9 cellular contexts compared by ENCODE assay signal in the genomic region with DNA sequence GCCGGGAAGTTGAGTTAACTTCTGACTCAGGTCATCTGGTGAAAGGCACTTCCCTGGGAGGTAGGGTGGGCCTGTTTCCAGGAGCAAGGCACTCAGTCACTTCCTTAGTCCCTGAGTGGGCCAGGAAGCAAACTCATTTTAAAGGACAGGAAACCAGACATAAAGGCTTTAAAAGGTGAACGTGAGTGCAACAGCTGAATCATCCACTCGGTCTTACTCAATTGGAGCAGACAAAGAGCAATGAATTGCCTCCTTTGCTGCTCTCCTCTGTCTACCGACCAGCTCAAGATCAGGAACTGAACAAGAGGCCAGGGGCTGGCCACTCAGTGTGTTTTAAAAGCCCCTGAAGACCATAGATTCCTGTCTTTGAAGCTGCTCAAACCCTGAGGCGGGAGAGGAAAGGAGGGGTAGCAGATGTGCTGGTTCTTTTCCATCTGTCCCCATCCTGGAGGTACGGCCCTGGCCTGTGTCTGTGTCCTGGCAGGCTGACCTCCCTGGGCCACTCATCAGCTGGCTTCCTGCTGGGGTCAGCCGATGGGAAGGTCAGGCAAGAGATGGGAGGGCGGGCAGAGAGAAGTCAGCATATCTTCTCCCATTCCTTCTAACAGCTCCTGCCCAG.
DNase-seq lines count a peak whose midpoint lies in the region; ATAC-seq and TF ChIP-seq lines count a peak whose summit lies in the region.
"Had no signal": no experiment of that assay in that cellular context is flagged by ENCODE, and none has a peak within 500 bp of the region (broad histone marks: within the 10 kb centered on the region; RNA-seq: fewer than 3 reads in every experiment).

No MANE protein-coding gene starts in this region.

- H3K36me3 ChIP-seq in WERI-Rb-1 = peaks cover 9% of the 10 kb centered on the region; the same call in 1 of the 2 replicates

- no peaks in the 10 kb centered on the region for H3K36me3 Mint-ChIP-seq in central memory CD8-positive, alpha-beta T cell (ENCODE audit: insufficient read depth)
- H3K36me3 Mint-ChIP-seq in mesothelial cell of epicardium = no peaks in the 10 kb centered on the region

- no peak overlapping the region for H3K27ac ChIP-seq in WERI-Rb-1
- H3K27ac ChIP-seq: KMS-11 had no signal

- H3K4me3 Mint-ChIP-seq in central memory CD8-positive, alpha-beta T cell = no peak overlapping the region
- no peak overlapping the region for H3K4me3 Mint-ChIP-seq in mesothelial cell of epicardium

- H3K9me3 ChIP-seq in WERI-Rb-1 (ENCODE audit: severe bottlenecking) = no peaks in the 10 kb centered on the region

- no peaks in the 10 kb centered on the region for H3K9me3 Mint-ChIP-seq in central memory CD8-positive, alpha-beta T cell
- no peaks in the 10 kb centered on the region for H3K9me3 Mint-ChIP-seq in mesothelial cell of epicardium

- H3K4me3 ChIP-seq in WERI-Rb-1 (ENCODE audit: low read depth, low read length) = no peak overlapping the region

- peak overlapping the region; percentile 66 for H3K27ac Mint-ChIP-seq in central memory CD8-positive, alpha-beta T cell (ENCODE audit: low read depth)
- peak overlapping the region; percentile 94 for H3K27ac Mint-ChIP-seq in mesothelial cell of epicardium

- TF ChIP-seq CTCF in mesothelial cell of epicardium (IDR thresholded peaks at IDR 0.05; ENCODE audit: unreplicated experiment) = no peak
- TF ChIP-seq CTCF in WERI-Rb-1 (IDR thresholded peaks at IDR 0.05; ENCODE audit: low read depth, low read length) = no peak

- H3K4me1 Mint-ChIP-seq in central memory CD8-positive, alpha-beta T cell = peaks cover 6% of the 10 kb centered on the region
- H3K4me1 Mint-ChIP-seq in mesothelial cell of epicardium = peaks cover 53% of the 10 kb centered on the region

- no peak for ATAC-seq in central memory CD8-positive, alpha-beta T cell (replicated peaks; ENCODE audit: extremely low read depth, poor library complexity, severe bottlenecking)
- ATAC-seq in GM21786 (IDR thresholded peaks at IDR 0.05; ENCODE audit: unreplicated experiment) = no peak

- no peaks in the 10 kb centered on the region for H3K27me3 ChIP-seq in WERI-Rb-1 (ENCODE audit: insufficient read depth, low read depth, severe bottlenecking)

- peaks cover 18% of the 10 kb centered on the region for H3K27me3 Mint-ChIP-seq in central memory CD8-positive, alpha-beta T cell
- H3K27me3 Mint-ChIP-seq in mesothelial cell of epicardium (ENCODE audit: low read depth) = no peaks in the 10 kb centered on the region

- peak; percentile 84 for DNase-seq in DMS53 treated with DMSO at 0.1 percent for 48 hours (lab: John Stamatoyannopoulos, UW; ENCODE audit: unreplicated experiment)
- peak; percentile 70 for DNase-seq in NCI-H2029 (lab: John Stamatoyannopoulos, UW)
- DNase-seq in central memory CD8-positive, alpha-beta T cell (ENCODE audit: low spot score in 2 of 2) = no peak
- no peak for DNase-seq in mesothelial cell of epicardium (ENCODE audit: low spot score in 2 of 2, unreplicated experiment in 2 of 2)
- no peak for DNase-seq in NCI-H146 treated with DMSO at 0.1 percent for 48 hours (lab: John Stamatoyannopoulos, UW; ENCODE audit: unreplicated experiment)
- no peak for DNase-seq in occipital lobe (lab: John Stamatoyannopoulos, UW)
- no peak for DNase-seq in WERI-Rb-1

Comparison
In these comparisons a context has a peak if more than half of its experiments do, and no peak if none do; other contexts are left out.
1. DNase-seq: peak in DMS53 treated with DMSO at 0.1 percent for 48 hours (single experiment) and NCI-H2029 (single experiment); none in central memory CD8-positive, alpha-beta T cell (0 of 2), mesothelial cell of epicardium (0 of 2), NCI-H146 treated with DMSO at 0.1 percent for 48 hours (single experiment), occipital lobe (single experiment) and WERI-Rb-1 (single experiment).